Comparison of ENCODE assay signal across 23 cellular contexts in genomic region chr3:126256256-126256655, GRCh38.
"Had no signal": no experiment of that assay in that cellular context is flagged by ENCODE, and none has a peak within 500 bp of the region (broad histone marks: within the 10 kb centered on the region; RNA-seq: fewer than 3 reads in every experiment).

No MANE protein-coding gene starts in this region.

- H3K36me3 ChIP-seq: right lobe of liver, vagina had no signal

- DNase-seq: activated CD4-positive, alpha-beta T cell treated with anti-CD3 and anti-CD28 coated beads, Interleukin-2, amount 10 ng/mL, durations not matched to agents 7 days and 5 days; activated CD4-positive, CD25-positive, alpha-beta regulatory T cell treated with anti-CD3 and anti-CD28 coated beads, Interleukin-2, amount 50 U/mL, for 72 hours; activated CD8-positive, alpha-beta T cell treated with anti-CD3 and anti-CD28 coated beads for 36 hours; activated gamma-delta T cell; aorta; caudate nucleus; effector memory CD4-positive, alpha-beta T cell; glutamatergic neuron; hypothalamus; nephron progenitor cell; occipital lobe; posterior cingulate gyrus; small intestine; trophoblast cell had no signal

- H3K27ac ChIP-seq: right lobe of liver, vagina, VCaP had no signal

- H3K36me3 Mint-ChIP-seq: activated naive CD4-positive, alpha-beta T cell treated with anti-CD3 and anti-CD28 coated beads, Interleukin-2, amount 50 U/mL, for 24 hours; brain; stimulated activated memory B cell treated with anti-CD40 and anti-IgM and Interleukin-4, amounts not matched to agents 10 μg/mL and 1 μg/mL and 100 μg/mL, for 72 hours had no signal

- FAIRE-seq: frontal cortex, small intestine had no signal

- H3K9me3 Mint-ChIP-seq: activated CD4-positive, alpha-beta T cell treated with anti-CD3 and anti-CD28 coated beads, Interleukin-2, amount 10 ng/mL, durations not matched to agents 7 days and 5 days; activated CD8-positive, alpha-beta T cell treated with anti-CD3 and anti-CD28 coated beads for 36 hours; activated naive CD4-positive, alpha-beta T cell treated with anti-CD3 and anti-CD28 coated beads, Interleukin-2, amount 50 U/mL, for 24 hours; activated T-helper 1 cell treated with anti-CD3 and anti-CD28 coated beads, Interleukin-12 subunit alpha, Interleukin-12 subunit beta, Interleukin-2, Interleukin-4 antibody, amounts not matched to agents 30 ng/mL and 10 ng/mL and 1 ng/mL, durations not matched to agents 14 hours and 24 hours and 36 hours; brain; nephron progenitor cell had no signal

- H3K4me3 ChIP-seq: right lobe of liver, vagina had no signal

- H3K9me3 ChIP-seq: right lobe of liver, vagina had no signal

- ATAC-seq: activated CD8-positive, alpha-beta T cell treated with anti-CD3 and anti-CD28 coated beads for 36 hours; esophagus mucosa; stimulated activated memory B cell treated with anti-CD40 and anti-IgM and Interleukin-4, amounts not matched to agents 10 μg/mL and 1 μg/mL and 100 μg/mL, for 72 hours had no signal

- H3K27ac Mint-ChIP-seq: activated CD4-positive, alpha-beta T cell treated with anti-CD3 and anti-CD28 coated beads, Interleukin-2, amount 10 ng/mL, durations not matched to agents 7 days and 5 days; activated CD8-positive, alpha-beta T cell treated with anti-CD3 and anti-CD28 coated beads for 36 hours; activated naive CD4-positive, alpha-beta T cell treated with anti-CD3 and anti-CD28 coated beads, Interleukin-2, amount 50 U/mL, for 24 hours; activated T-helper 1 cell treated with anti-CD3 and anti-CD28 coated beads, Interleukin-12 subunit alpha, Interleukin-12 subunit beta, Interleukin-2, Interleukin-4 antibody, amounts not matched to agents 30 ng/mL and 10 ng/mL and 1 ng/mL, durations not matched to agents 14 hours and 24 hours and 36 hours; brain; nephron progenitor cell; stimulated activated memory B cell treated with anti-CD40 and anti-IgM and Interleukin-4, amounts not matched to agents 10 μg/mL and 1 μg/mL and 100 μg/mL, for 72 hours had no signal

- H3K4me1 ChIP-seq: vagina had no signal

- H3K27me3 ChIP-seq: right lobe of liver, vagina had no signal
